In genomic region chr11:68030318-68031135, GRCh38 we compare ENCODE assay signal across 1 cellular context.
TF ChIP-seq lines count a peak whose summit lies in the region.

Gene NDUFS8, plus strand, starts transcription at chr11:68030681. Its CDS starts 1,471 bp downstream, at chr11:68032152.

TF ChIP-seq in HepG2, 621 proteins besides CTCF, POLR2A, EP300 and RAD21 (continued from another document):
- TF ChIP-seq PCBP1 (IDR thresholded peaks at IDR 0.05; ENCODE audit: borderline replicate concordance, low read depth, low read length) (no peak), MEIS1 (CRISPR knock-in tag; IDR thresholded peaks at IDR 0.05; ENCODE audit: borderline replicate concordance) (peak; percentile 73; the same call in 1 of the 2 replicates), FOXC1 (CRISPR knock-in tag; IDR thresholded peaks at IDR 0.05; ENCODE audit: borderline replicate concordance) (peak; percentile 91), ZNF552 (CRISPR knock-in tag; IDR thresholded peaks at IDR 0.05; ENCODE audit: borderline replicate concordance) (no peak), GTF2F1 (IDR thresholded peaks at IDR 0.05; ENCODE audit: low read length) (no peak), KLF13 (CRISPR knock-in tag; IDR thresholded peaks at IDR 0.05) (no peak), ZNF205 (CRISPR knock-in tag; IDR thresholded peaks at IDR 0.05) (no peak; the same call in 1 of the 2 replicates), THYN1 (CRISPR knock-in tag; IDR thresholded peaks at IDR 0.05; ENCODE audit: borderline replicate concordance, low read depth) (no peak), MAFG (CRISPR knock-in tag; IDR thresholded peaks at IDR 0.05) (no peak), PTBP1 (IDR thresholded peaks at IDR 0.05; ENCODE audit: low read depth, low read length, poor library complexity, severe bottlenecking) (no peak), ZNF7 (CRISPR knock-in tag; IDR thresholded peaks at IDR 0.05) (no peak), SP1 (IDR thresholded peaks at IDR 0.05) (no peak), SP1 (CRISPR knock-in tag; IDR thresholded peaks at IDR 0.05) (no peak), HMGXB4 (CRISPR knock-in tag; IDR thresholded peaks at IDR 0.05; ENCODE audit: borderline replicate concordance in 1 of 2, low read depth in 1 of 2) (peak; percentile 52 to 79; a peak in 1 of 4 replicates), ETV5 (CRISPR knock-in tag; IDR thresholded peaks at IDR 0.05; ENCODE audit: borderline replicate concordance) (no peak; the same call in none of the 2 replicates), ZNF224 (CRISPR knock-in tag; IDR thresholded peaks at IDR 0.05) (no peak), ZNF160 (CRISPR knock-in tag; IDR thresholded peaks at IDR 0.05) (no peak; the same call in none of the 2 replicates), LBX2 (CRISPR knock-in tag; IDR thresholded peaks at IDR 0.05; ENCODE audit: borderline replicate concordance) (no peak), GMEB2 (CRISPR knock-in tag; IDR thresholded peaks at IDR 0.05; ENCODE audit: low read depth) (no peak), HNF1A (IDR thresholded peaks at IDR 0.05; ENCODE audit: low read depth) (no peak), HNF1A (CRISPR knock-in tag; IDR thresholded peaks at IDR 0.05; ENCODE audit: borderline replicate concordance) (0 out of 2 replicates have a peak, but pooled peaks have one; percentile 20), IRF9 (CRISPR knock-in tag; IDR thresholded peaks at IDR 0.05; ENCODE audit: borderline replicate concordance) (no peak; the same call in none of the 2 replicates), ZNF660 (CRISPR knock-in tag; IDR thresholded peaks at IDR 0.05; ENCODE audit: borderline replicate concordance, low read depth) (no peak)
